In the genomic region with DNA sequence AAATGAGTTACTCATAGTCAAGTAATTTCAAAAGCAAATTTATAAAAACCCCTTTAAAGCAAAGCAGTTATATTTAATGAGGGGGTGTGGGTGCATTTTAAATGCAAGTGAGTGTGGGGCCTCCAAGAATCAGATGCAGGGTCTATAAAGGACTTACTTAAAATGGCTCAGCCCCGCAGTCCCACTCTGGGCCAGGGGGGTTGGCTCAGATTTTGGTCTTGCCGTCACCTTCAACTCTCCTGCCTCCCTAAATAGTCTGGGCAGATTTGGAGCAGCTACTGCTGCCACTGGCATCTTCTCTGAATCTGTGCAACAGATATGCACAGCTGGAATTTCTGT, we compare ENCODE assay signal across 2 cellular contexts.
TF ChIP-seq lines count a peak whose summit lies in the region.

No MANE protein-coding gene starts in this region.

TF ChIP-seq in HCT116, 20 proteins besides CTCF, POLR2A, EP300 and RAD21:
- TF ChIP-seq CBX3 (IDR thresholded peaks at IDR 0.05; ENCODE audit: low read depth) (no peak), SRF (IDR thresholded peaks at IDR 0.05; ENCODE audit: low read depth) (no peak), FOSL1 (IDR thresholded peaks at IDR 0.05; ENCODE audit: low read depth) (no peak), JUND (IDR thresholded peaks at IDR 0.05) (no peak), CEBPB (IDR thresholded peaks at IDR 0.05; ENCODE audit: low read depth) (no peak), ZNF274 (IDR thresholded peaks at IDR 0.05; ENCODE audit: low read depth, low read length) (no peak), SIN3A (IDR thresholded peaks at IDR 0.05; ENCODE audit: low read depth) (no peak), SP1 (IDR thresholded peaks at IDR 0.05; ENCODE audit: low read depth) (no peak), EZH2 (IDR thresholded peaks at IDR 0.05) (no peak), YY1 (IDR thresholded peaks at IDR 0.05; ENCODE audit: extremely low read depth, insufficient replicate concordance, low read depth, low read length) (no peak)
- TF ChIP-seq, protein P1, sequence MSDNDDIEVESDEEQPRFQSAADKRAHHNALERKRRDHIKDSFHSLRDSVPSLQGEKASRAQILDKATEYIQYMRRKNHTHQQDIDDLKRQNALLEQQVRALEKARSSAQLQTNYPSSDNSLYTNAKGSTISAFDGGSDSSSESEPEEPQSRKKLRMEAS (IDR thresholded peaks at IDR 0.05), result no peak
- TF ChIP-seq, protein P2, sequence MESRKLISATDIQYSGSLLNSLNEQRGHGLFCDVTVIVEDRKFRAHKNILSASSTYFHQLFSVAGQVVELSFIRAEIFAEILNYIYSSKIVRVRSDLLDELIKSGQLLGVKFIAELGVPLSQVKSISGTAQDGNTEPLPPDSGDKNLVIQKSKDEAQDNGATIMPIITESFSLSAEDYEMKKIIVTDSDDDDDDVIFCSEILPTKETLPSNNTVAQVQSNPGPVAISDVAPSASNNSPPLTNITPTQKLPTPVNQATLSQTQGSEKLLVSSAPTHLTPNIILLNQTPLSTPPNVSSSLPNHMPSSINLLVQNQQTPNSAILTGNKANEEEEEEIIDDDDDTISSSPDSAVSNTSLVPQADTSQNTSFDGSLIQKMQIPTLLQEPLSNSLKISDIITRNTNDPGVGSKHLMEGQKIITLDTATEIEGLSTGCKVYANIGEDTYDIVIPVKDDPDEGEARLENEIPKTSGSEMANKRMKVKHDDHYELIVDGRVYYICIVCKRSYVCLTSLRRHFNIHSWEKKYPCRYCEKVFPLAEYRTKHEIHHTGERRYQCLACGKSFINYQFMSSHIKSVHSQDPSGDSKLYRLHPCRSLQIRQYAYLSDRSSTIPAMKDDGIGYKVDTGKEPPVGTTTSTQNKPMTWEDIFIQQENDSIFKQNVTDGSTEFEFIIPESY (IDR thresholded peaks at IDR 0.05; ENCODE audit: extremely low read depth, insufficient replicate concordance, low read length), result no peak

TF ChIP-seq in WTC11, 78 proteins besides CTCF, POLR2A, EP300 and RAD21:
- TF ChIP-seq, protein P3, sequence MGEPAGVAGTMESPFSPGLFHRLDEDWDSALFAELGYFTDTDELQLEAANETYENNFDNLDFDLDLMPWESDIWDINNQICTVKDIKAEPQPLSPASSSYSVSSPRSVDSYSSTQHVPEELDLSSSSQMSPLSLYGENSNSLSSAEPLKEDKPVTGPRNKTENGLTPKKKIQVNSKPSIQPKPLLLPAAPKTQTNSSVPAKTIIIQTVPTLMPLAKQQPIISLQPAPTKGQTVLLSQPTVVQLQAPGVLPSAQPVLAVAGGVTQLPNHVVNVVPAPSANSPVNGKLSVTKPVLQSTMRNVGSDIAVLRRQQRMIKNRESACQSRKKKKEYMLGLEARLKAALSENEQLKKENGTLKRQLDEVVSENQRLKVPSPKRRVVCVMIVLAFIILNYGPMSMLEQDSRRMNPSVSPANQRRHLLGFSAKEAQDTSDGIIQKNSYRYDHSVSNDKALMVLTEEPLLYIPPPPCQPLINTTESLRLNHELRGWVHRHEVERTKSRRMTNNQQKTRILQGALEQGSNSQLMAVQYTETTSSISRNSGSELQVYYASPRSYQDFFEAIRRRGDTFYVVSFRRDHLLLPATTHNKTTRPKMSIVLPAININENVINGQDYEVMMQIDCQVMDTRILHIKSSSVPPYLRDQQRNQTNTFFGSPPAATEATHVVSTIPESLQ (CRISPR knock-in tag; IDR thresholded peaks at IDR 0.05), result no peak
- TF ChIP-seq KAT7 (CRISPR knock-in tag; IDR thresholded peaks at IDR 0.05; ENCODE audit: borderline replicate concordance), result no peak
- TF ChIP-seq EMX1 (CRISPR knock-in tag; IDR thresholded peaks at IDR 0.05), result no peak
- no peak for TF ChIP-seq OVOL2 (CRISPR knock-in tag; IDR thresholded peaks at IDR 0.05; ENCODE audit: borderline replicate concordance)
- no peak for TF ChIP-seq TEAD1 (CRISPR knock-in tag; IDR thresholded peaks at IDR 0.05)
- TF ChIP-seq ESRRA (CRISPR knock-in tag; IDR thresholded peaks at IDR 0.05; ENCODE audit: borderline replicate concordance), result no peak
- no peak for TF ChIP-seq NFATC4 (CRISPR knock-in tag; IDR thresholded peaks at IDR 0.05)
- TF ChIP-seq GABPB1 (CRISPR knock-in tag; IDR thresholded peaks at IDR 0.05), result no peak
- TF ChIP-seq, protein P4, sequence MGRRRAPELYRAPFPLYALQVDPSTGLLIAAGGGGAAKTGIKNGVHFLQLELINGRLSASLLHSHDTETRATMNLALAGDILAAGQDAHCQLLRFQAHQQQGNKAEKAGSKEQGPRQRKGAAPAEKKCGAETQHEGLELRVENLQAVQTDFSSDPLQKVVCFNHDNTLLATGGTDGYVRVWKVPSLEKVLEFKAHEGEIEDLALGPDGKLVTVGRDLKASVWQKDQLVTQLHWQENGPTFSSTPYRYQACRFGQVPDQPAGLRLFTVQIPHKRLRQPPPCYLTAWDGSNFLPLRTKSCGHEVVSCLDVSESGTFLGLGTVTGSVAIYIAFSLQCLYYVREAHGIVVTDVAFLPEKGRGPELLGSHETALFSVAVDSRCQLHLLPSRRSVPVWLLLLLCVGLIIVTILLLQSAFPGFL (CRISPR knock-in tag; IDR thresholded peaks at IDR 0.05; ENCODE audit: borderline replicate concordance), result no peak
- TF ChIP-seq, protein P5, sequence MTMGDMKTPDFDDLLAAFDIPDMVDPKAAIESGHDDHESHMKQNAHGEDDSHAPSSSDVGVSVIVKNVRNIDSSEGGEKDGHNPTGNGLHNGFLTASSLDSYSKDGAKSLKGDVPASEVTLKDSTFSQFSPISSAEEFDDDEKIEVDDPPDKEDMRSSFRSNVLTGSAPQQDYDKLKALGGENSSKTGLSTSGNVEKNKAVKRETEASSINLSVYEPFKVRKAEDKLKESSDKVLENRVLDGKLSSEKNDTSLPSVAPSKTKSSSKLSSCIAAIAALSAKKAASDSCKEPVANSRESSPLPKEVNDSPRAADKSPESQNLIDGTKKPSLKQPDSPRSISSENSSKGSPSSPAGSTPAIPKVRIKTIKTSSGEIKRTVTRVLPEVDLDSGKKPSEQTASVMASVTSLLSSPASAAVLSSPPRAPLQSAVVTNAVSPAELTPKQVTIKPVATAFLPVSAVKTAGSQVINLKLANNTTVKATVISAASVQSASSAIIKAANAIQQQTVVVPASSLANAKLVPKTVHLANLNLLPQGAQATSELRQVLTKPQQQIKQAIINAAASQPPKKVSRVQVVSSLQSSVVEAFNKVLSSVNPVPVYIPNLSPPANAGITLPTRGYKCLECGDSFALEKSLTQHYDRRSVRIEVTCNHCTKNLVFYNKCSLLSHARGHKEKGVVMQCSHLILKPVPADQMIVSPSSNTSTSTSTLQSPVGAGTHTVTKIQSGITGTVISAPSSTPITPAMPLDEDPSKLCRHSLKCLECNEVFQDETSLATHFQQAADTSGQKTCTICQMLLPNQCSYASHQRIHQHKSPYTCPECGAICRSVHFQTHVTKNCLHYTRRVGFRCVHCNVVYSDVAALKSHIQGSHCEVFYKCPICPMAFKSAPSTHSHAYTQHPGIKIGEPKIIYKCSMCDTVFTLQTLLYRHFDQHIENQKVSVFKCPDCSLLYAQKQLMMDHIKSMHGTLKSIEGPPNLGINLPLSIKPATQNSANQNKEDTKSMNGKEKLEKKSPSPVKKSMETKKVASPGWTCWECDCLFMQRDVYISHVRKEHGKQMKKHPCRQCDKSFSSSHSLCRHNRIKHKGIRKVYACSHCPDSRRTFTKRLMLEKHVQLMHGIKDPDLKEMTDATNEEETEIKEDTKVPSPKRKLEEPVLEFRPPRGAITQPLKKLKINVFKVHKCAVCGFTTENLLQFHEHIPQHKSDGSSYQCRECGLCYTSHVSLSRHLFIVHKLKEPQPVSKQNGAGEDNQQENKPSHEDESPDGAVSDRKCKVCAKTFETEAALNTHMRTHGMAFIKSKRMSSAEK (CRISPR knock-in tag; IDR thresholded peaks at IDR 0.05; ENCODE audit: borderline replicate concordance), result no peak
- TF ChIP-seq, protein P6, sequence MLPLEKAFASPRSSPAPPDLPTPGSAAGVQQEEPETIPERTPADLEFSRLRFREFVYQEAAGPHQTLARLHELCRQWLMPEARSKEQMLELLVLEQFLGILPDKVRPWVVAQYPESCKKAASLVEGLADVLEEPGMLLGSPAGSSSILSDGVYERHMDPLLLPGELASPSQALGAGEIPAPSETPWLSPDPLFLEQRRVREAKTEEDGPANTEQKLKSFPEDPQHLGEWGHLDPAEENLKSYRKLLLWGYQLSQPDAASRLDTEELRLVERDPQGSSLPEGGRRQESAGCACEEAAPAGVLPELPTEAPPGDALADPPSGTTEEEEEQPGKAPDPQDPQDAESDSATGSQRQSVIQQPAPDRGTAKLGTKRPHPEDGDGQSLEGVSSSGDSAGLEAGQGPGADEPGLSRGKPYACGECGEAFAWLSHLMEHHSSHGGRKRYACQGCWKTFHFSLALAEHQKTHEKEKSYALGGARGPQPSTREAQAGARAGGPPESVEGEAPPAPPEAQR (CRISPR knock-in tag; IDR thresholded peaks at IDR 0.05), result no peak
